Comparison of ENCODE assay signal across 19 cellular contexts in genomic region chr7:1343551-1343950, GRCh38.
DNase-seq lines count a peak whose midpoint lies in the region; ATAC-seq, FAIRE-seq and TF ChIP-seq lines count a peak whose summit lies in the region.
"Had no signal": no experiment of that assay in that cellular context is flagged by ENCODE, and none has a peak within 500 bp of the region (broad histone marks: within the 10 kb centered on the region; RNA-seq: fewer than 3 reads in every experiment).

No MANE protein-coding gene starts in this region.

- no peak overlapping the region for H3K4me3 Mint-ChIP-seq in chondrocyte (ENCODE audit: unreplicated experiment)
- H3K4me3 Mint-ChIP-seq: CD4-positive, alpha-beta memory T cell had no signal

- H3K4me1 Mint-ChIP-seq in chondrocyte (ENCODE audit: low read depth), result no peaks in the 10 kb centered on the region
- H3K4me1 Mint-ChIP-seq: CD4-positive, alpha-beta memory T cell had no signal

- WGBS in right cardiac atrium, result 55% methylated on average over 10 of the region's 10 CpGs

- H3K9me3 Mint-ChIP-seq in chondrocyte (ENCODE audit: low read depth), result peaks cover 2% of the 10 kb centered on the region

- H3K36me3 Mint-ChIP-seq in chondrocyte (ENCODE audit: low read depth), result no peaks in the 10 kb centered on the region
- H3K36me3 Mint-ChIP-seq: CD4-positive, alpha-beta memory T cell had no signal

- intact Hi-C loops in left cardiac atrium (cut with DNase I) (no loop called here), right cardiac atrium (cut with DNase I) (no loop called here), posterior vena cava (cut with DNase I) (no loop called here)

- H3K4me1 ChIP-seq in right cardiac atrium (ENCODE audit: control insufficient read depth, insufficient read depth, low read length), result no peaks in the 10 kb centered on the region
- H3K4me1 ChIP-seq: HAP-1 had no signal

- peaks cover 32% of the 10 kb centered on the region for H3K27me3 Mint-ChIP-seq in chondrocyte (ENCODE audit: low read depth)

- ATAC-seq in left cardiac atrium, result no peak
- no peak for ATAC-seq in right cardiac atrium
- no peak for ATAC-seq in GM18505 (IDR thresholded peaks at IDR 0.05; ENCODE audit: unreplicated experiment)
- ATAC-seq: K562 had no signal

- H3K27ac Mint-ChIP-seq in chondrocyte (ENCODE audit: unreplicated experiment), result no peak overlapping the region
- H3K27ac Mint-ChIP-seq: CD4-positive, alpha-beta memory T cell had no signal

- H3K27me3 ChIP-seq in right cardiac atrium (ENCODE audit: control insufficient read depth, insufficient read depth), result no peaks in the 10 kb centered on the region

- no peak overlapping the region for H3K4me3 ChIP-seq in right cardiac atrium (ENCODE audit: low read length)
- H3K4me3 ChIP-seq: GM23248, HAP-1, K562 had no signal

- no peak for TF ChIP-seq CTCF in chondrocyte (IDR thresholded peaks at IDR 0.05)

- no peaks in the 10 kb centered on the region for H3K9me3 ChIP-seq in right cardiac atrium (ENCODE audit: control insufficient read depth, low read length)
- H3K9me3 ChIP-seq: HAP-1 had no signal

- peak; percentile 32 for FAIRE-seq in urothelium cell line (lab: Jason Lieb, UNC)
- FAIRE-seq: K562 had no signal

- DNase-seq in left cardiac atrium (peak; percentile 4), right cardiac atrium (no peak), chondrocyte (ENCODE audit: low spot score) (peak; percentile 77), posterior vena cava (ENCODE audit: low spot score) (peak; percentile 62), urothelium cell line (ENCODE audit: low spot score) (no peak), germinal center (ENCODE audit: low spot score) (no peak), NCI-H2081 (lab: John Stamatoyannopoulos, UW) (no peak)
- DNase-seq: ACHN, AML-193, Calu3, DMS79 treated with DMSO at 0.1 percent for 48 hours, GF-D8, GM23248 had no signal

- no peak overlapping the region for H3K27ac ChIP-seq in right cardiac atrium (ENCODE audit: low read length)
- H3K27ac ChIP-seq: C4-2B, GM23248, HL-60 had no signal

- no peak for TF ChIP-seq POLR2A in GM18505 (IDR thresholded peaks at IDR 0.05; ENCODE audit: borderline replicate concordance, extremely low read depth, insufficient read depth, insufficient read length)

Comparison
In these comparisons a context has a peak if more than half of its experiments do, and no peak if none do; other contexts are left out.
1. DNase-seq: peak in left cardiac atrium (single experiment), chondrocyte (single experiment) and posterior vena cava (single experiment); none in right cardiac atrium (0 of 3), urothelium cell line (single experiment), germinal center (single experiment) and NCI-H2081 (0 of 2).